In the genomic region with DNA sequence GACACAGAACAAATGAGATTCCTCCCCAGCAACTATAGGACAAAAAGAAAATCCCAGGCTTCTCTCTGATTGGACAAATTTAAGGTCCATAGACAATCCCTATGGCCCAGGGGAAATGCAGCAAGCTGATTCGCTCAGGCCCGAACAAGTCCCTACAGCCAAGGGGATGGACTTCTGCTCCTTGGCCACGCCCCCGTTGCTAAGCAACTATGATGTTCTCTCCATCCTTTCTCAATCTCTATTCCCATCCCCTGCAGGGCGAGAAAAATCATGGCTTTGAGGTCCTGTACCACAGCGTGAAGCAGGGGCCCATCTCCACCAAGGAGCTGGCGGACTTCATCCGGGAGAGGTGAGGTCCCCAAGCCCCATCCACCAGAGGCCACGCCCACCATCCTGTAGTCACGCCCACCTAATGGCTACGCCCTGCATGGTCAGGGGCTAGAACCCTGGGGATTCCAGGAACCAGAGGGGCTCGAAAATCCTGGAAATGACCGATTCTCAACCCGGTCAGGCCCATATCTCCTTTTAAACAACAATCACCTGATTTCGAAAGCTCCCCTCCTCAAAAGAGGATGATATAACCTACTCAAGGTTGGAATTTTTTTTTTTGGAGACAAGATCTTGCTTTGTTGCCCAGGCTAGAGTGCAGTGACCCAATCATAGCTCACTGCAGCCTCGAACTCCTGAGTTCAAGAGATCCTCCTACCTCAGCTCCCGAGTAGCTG, we compare ENCODE assay signal across 9 cellular contexts. TPM values are rescaled to one million over a fixed set of nuclear protein-coding genes. Genes with fewer than 3 reads are reported as not detected.
DNase-seq lines count a peak whose midpoint lies in the region; TF ChIP-seq lines count a peak whose summit lies in the region.
"Had no signal": no experiment of that assay in that cellular context is flagged by ENCODE, and none has a peak within 500 bp of the region (broad histone marks: within the 10 kb centered on the region; RNA-seq: fewer than 3 reads in every experiment).

No MANE protein-coding gene starts in this region.

- no peaks in the 10 kb centered on the region for H3F3A ChIP-seq in GM23248 (ENCODE audit: insufficient read depth)
- peaks cover 15% of the 10 kb centered on the region for H3F3A ChIP-seq in neural progenitor cell (ENCODE audit: low read depth)

- peak overlapping the region; percentile 95 for H3K27ac Mint-ChIP-seq in neural progenitor cell
- H3K27ac Mint-ChIP-seq: activated naive CD4-positive, alpha-beta T cell treated with anti-CD3 and anti-CD28 coated beads, Interleukin-2, amount 50 U/mL, for 24 hours had no signal

- H3K9me2 ChIP-seq in GM23248 (ENCODE audit: insufficient read depth), result no peaks in the 10 kb centered on the region
- H3K9me2 ChIP-seq in hepatocyte (replicated peaks; ENCODE audit: insufficient read depth), result no peaks in the 10 kb centered on the region

- H3K27ac ChIP-seq in GM23248 (no peak overlapping the region), brain microvascular endothelial cell (no peak overlapping the region), neural progenitor cell (peak overlapping the region; percentile 34), hepatocyte (no peak overlapping the region), thyroid gland (no peak overlapping the region)
- H3K27ac ChIP-seq: skin epidermis had no signal

- no peaks in the 10 kb centered on the region for H3K27me3 ChIP-seq in GM23248 (replicated peaks; ENCODE audit: insufficient read depth)
- no peaks in the 10 kb centered on the region for H3K27me3 ChIP-seq in brain microvascular endothelial cell (replicated peaks)
- no peaks in the 10 kb centered on the region for H3K27me3 ChIP-seq in neural progenitor cell
- no peaks in the 10 kb centered on the region for H3K27me3 ChIP-seq in hepatocyte
- H3K27me3 ChIP-seq in thyroid gland, result no peaks in the 10 kb centered on the region

- intact Hi-C loops in thyroid gland (cut with DNase I), result no loop called here

- DNase-seq in GM23248 (peak; percentile 57), NCI-H2227 (lab: John Stamatoyannopoulos, UW; ENCODE audit: unreplicated experiment) (peak; percentile 69), brain microvascular endothelial cell (peak; percentile 83), neural progenitor cell (ENCODE audit: low spot score) (peak; percentile 94), hepatocyte (ENCODE audit: low spot score) (no peak), thyroid gland (no peak), NCI-H1417 treated with DMSO at 0.1 percent for 48 hours (lab: John Stamatoyannopoulos, UW) (no peak)

- H3K9ac ChIP-seq in GM23248, result no peak overlapping the region
- H3K9ac ChIP-seq in neural progenitor cell, result no peak overlapping the region

- H3K4me1 Mint-ChIP-seq in neural progenitor cell, result peaks cover 29% of the 10 kb centered on the region

- H3K36me3 ChIP-seq in GM23248 (ENCODE audit: low read depth) (no peaks in the 10 kb centered on the region), brain microvascular endothelial cell (replicated peaks) (no peaks in the 10 kb centered on the region), neural progenitor cell (no peaks in the 10 kb centered on the region), hepatocyte (replicated peaks; ENCODE audit: insufficient read depth, low read depth) (no peaks in the 10 kb centered on the region), thyroid gland (no peaks in the 10 kb centered on the region)

- H3K4me2 ChIP-seq in GM23248 (ENCODE audit: unreplicated experiment) (no peak overlapping the region), neural progenitor cell (no peak overlapping the region), hepatocyte (no peak overlapping the region)

- H3K79me2 ChIP-seq in GM23248 (ENCODE audit: insufficient read depth) (no peaks in the 10 kb centered on the region), neural progenitor cell (ENCODE audit: low read depth) (no peaks in the 10 kb centered on the region), hepatocyte (no peaks in the 10 kb centered on the region)

- H4K20me1 ChIP-seq in GM23248 (ENCODE audit: insufficient read depth) (no peaks in the 10 kb centered on the region), neural progenitor cell (ENCODE audit: low read depth) (no peaks in the 10 kb centered on the region), hepatocyte (ENCODE audit: insufficient read depth, poor library complexity, severe bottlenecking) (no peaks in the 10 kb centered on the region)

- no peak for TF ChIP-seq CTCF in brain microvascular endothelial cell (IDR thresholded peaks at IDR 0.05; ENCODE audit: low read depth, low read length, missing control alignments)
- TF ChIP-seq CTCF in neural progenitor cell (IDR thresholded peaks at IDR 0.05), result no peak
- no peak for TF ChIP-seq CTCF in hepatocyte (IDR thresholded peaks at IDR 0.05; ENCODE audit: poor library complexity)
- no peak for TF ChIP-seq CTCF in thyroid gland (IDR thresholded peaks at IDR 0.05)

- H3K4me3 Mint-ChIP-seq in neural progenitor cell, result peak overlapping the region; percentile 16
- H3K4me3 Mint-ChIP-seq: activated naive CD4-positive, alpha-beta T cell treated with anti-CD3 and anti-CD28 coated beads, Interleukin-2, amount 50 U/mL, for 24 hours had no signal

- no peak for TF ChIP-seq POLR2A in thyroid gland (IDR thresholded peaks at IDR 0.05)

- H3K4me1 ChIP-seq in GM23248 (ENCODE audit: insufficient read depth) (no peaks in the 10 kb centered on the region), neural progenitor cell (peaks cover 6% of the 10 kb centered on the region), hepatocyte (ENCODE audit: insufficient read depth) (no peaks in the 10 kb centered on the region), thyroid gland (peaks cover 3 to 6% of the 10 kb centered on the region in 2 donors)

- in situ Hi-C loops in GM23248 (cut with MboI), result no loop called here
- in situ Hi-C loops in brain microvascular endothelial cell (cut with HindIII; ENCODE audit: low pct_ligation_motif_present, low sequenced_read_pairs), result no loop called here

- H3K36me3 Mint-ChIP-seq in neural progenitor cell, result peaks cover 20% of the 10 kb centered on the region

- H3K9me3 Mint-ChIP-seq in neural progenitor cell, result no peaks in the 10 kb centered on the region
- H3K9me3 Mint-ChIP-seq: activated naive CD4-positive, alpha-beta T cell treated with anti-CD3 and anti-CD28 coated beads, Interleukin-2, amount 50 U/mL, for 24 hours had no signal

- H2AFZ ChIP-seq in GM23248, result no peak overlapping the region
- H2AFZ ChIP-seq in neural progenitor cell (replicated peaks), result no peak overlapping the region
- no peak overlapping the region for H2AFZ ChIP-seq in hepatocyte

- H3K9me3 ChIP-seq in GM23248 (ENCODE audit: low read depth) (no peaks in the 10 kb centered on the region), neural progenitor cell (ENCODE audit: low read depth) (no peaks in the 10 kb centered on the region), hepatocyte (ENCODE audit: low read depth) (no peaks in the 10 kb centered on the region), thyroid gland (no peaks in the 10 kb centered on the region)

- WGBS in GM23248 (ENCODE audit: low coverage in 1 of 2, low lambda C conversion rate in 2 of 2, missing lambda C conversion rate in 2 of 2), 2 experiments, result 53 to 54% methylated on average over 17 of the region's 17 CpGs
- WGBS in hepatocyte (ENCODE audit: low lambda C conversion rate, missing lambda C conversion rate), result 58% methylated on average over 17 of the region's 17 CpGs
- 64% methylated on average over 14 to 17 of the region's 17 CpGs for WGBS in thyroid gland, 2 donors

- H3K4me3 ChIP-seq in GM23248 (no peak overlapping the region), brain microvascular endothelial cell (ENCODE audit: low read depth, low read length) (no peak overlapping the region), neural progenitor cell (no peak overlapping the region), hepatocyte (no peak overlapping the region), thyroid gland (replicated peaks in 1 of 3) (no peak overlapping the region)
- H3K4me3 ChIP-seq: skin epidermis had no signal

- H3K27me3 Mint-ChIP-seq in neural progenitor cell (ENCODE audit: insufficient read depth, low read depth), result peaks cover 3% of the 10 kb centered on the region
- H3K27me3 Mint-ChIP-seq: activated naive CD4-positive, alpha-beta T cell treated with anti-CD3 and anti-CD28 coated beads, Interleukin-2, amount 50 U/mL, for 24 hours had no signal

RNA-seq across cellular contexts. Expression of a gene that starts 11.4 kb away (rescaled TPM):
- total RNA-seq in GM23248 (2014; rRNA removed; shearing (Covaris generic)), result 0.43 and 0.89 TPM in 2 replicates
- 0.96 and 1.1 TPM in 2 replicates for polyA plus RNA-seq in GM23248 (2016; fragmentation: Nextera tagmentation; extraction: Ambion mirVana)
- total RNA-seq in neural progenitor cell (ENCODE audit: low replicate concordance), result 15.5 and 29.8 TPM in 2 replicates
- total RNA-seq in hepatocyte, result 2.1 and 2.2 TPM in 2 replicates
- 1.9 and 2.3 TPM in 2 replicates for polyA plus RNA-seq in hepatocyte
- 1 to 10 TPM in 1 of 4 donors, under 1 TPM in 2, not detected in 1; 0.40 to 1.6 (median 0.67) TPM for total RNA-seq in thyroid gland

RNA-seq across cellular contexts. Expression of a gene that starts 32.3 kb away (rescaled TPM):
- total RNA-seq in GM23248 (2014; rRNA removed; shearing (Covaris generic)), result not detected in 2 replicates
- polyA plus RNA-seq in GM23248 (2016; fragmentation: Nextera tagmentation; extraction: Ambion mirVana), result not detected in 2 replicates
- not detected in 2 replicates for total RNA-seq in neural progenitor cell (ENCODE audit: low replicate concordance)
- total RNA-seq in hepatocyte, result 19.1 and 22.6 TPM in 2 replicates
- polyA plus RNA-seq in hepatocyte, result 14.6 and 16.7 TPM in 2 replicates
- 1 to 10 TPM in 1 of 4 donors, under 1 TPM in 1, not detected in 2; 0.78 to 1.3 TPM for total RNA-seq in thyroid gland

RNA-seq across cellular contexts. Expression of a gene that starts 43.4 kb away (rescaled TPM):
- 20.4 and 37.1 TPM in 2 replicates for total RNA-seq in GM23248 (2014; rRNA removed; shearing (Covaris generic))
- polyA plus RNA-seq in GM23248 (2016; fragmentation: Nextera tagmentation; extraction: Ambion mirVana) (41.7 and 44.8 TPM in 2 replicates), hepatocyte (37.1 and 52.7 TPM in 2 replicates)
- total RNA-seq in neural progenitor cell (ENCODE audit: low replicate concordance) (8.9 and 30.4 TPM in 2 replicates), hepatocyte (7.7 and 9.5 TPM in 2 replicates), thyroid gland (10 to 100 TPM; 17.9 to 35.5 (median 27.9) TPM)

RNA-seq across cellular contexts. Expression of a gene that starts 58.7 kb away (rescaled TPM):
- not detected in 2 replicates for total RNA-seq in GM23248 (2014; rRNA removed; shearing (Covaris generic))
- polyA plus RNA-seq in GM23248 (2016; fragmentation: Nextera tagmentation; extraction: Ambion mirVana) (not detected in 2 replicates), hepatocyte (0.21 and 0.35 TPM in 2 replicates)
- total RNA-seq in neural progenitor cell (ENCODE audit: low replicate concordance) (0.37 TPM in 1 of 2 replicates, not detected in the other), hepatocyte (not detected in 2 replicates), thyroid gland (under 1 TPM in 2 of 4 donors, not detected in 2; 0.89 to 0.94 TPM)

Comparison
In these comparisons a context has a peak if more than half of its experiments do, and no peak if none do; other contexts are left out.
1. DNase-seq: peak in GM23248 (single experiment), NCI-H2227 (single experiment), brain microvascular endothelial cell (single experiment) and neural progenitor cell (single experiment); none in hepatocyte (single experiment), thyroid gland (0 of 2) and NCI-H1417 treated with DMSO at 0.1 percent for 48 hours (single experiment).